Comparison of ENCODE assay signal across 8 cellular contexts in genomic region chr16:2267913-2268666, GRCh38. TPM values are rescaled to one million over a fixed set of nuclear protein-coding genes. Genes with fewer than 3 reads are reported as not detected.
DNase-seq lines count a peak whose midpoint lies in the region; TF ChIP-seq lines count a peak whose summit lies in the region.

RNPS1 (minus strand) TSS chr16:2268126; CDS start chr16:2264643, 3,483 bp downstream.

- peak; percentile 99 for DNase-seq in GM06990 (ENCODE audit: extremely low read depth, insufficient read length)
- peak; percentile 91 for DNase-seq in HFFc6
- peak; percentile 96 for DNase-seq in NB4 (ENCODE audit: low read depth)
- peak; percentile 100 for DNase-seq in SK-N-SH
- DNase-seq in activated naive CD4-positive, alpha-beta T cell treated with anti-CD3 and anti-CD28 coated beads, Interleukin-2, amount 50 U/mL, for 16 hours, result peak; percentile 96
- DNase-seq in glomerular endothelial cell (ENCODE audit: extremely low read depth, low read depth, low spot score), result peak; percentile 66
- DNase-seq in occipital lobe (lab: John Stamatoyannopoulos, UW), result peak; percentile 90
- peak; percentile 96 for DNase-seq in suprapubic skin (ENCODE audit: low spot score in 2 of 2)

- H3K4me3 ChIP-seq in GM06990 (replicated peaks; ENCODE audit: low read depth, low read length) (peak within 1 kb of the TSS; percentile 86), NB4 (ENCODE audit: low read depth, low read length) (peak within 1 kb of the TSS; percentile 83), SK-N-SH (ENCODE audit: low read depth in 2 of 2, low read length in 1 of 2) (peak within 1 kb of the TSS; percentile 92 to 94), suprapubic skin (peak within 1 kb of the TSS; percentile 87)

- H4K20me1 ChIP-seq in SK-N-SH (ENCODE audit: insufficient read depth), result peaks cover 50% of the 10 kb centered on the region

- H3K27me3 ChIP-seq in GM06990 (replicated peaks; ENCODE audit: control insufficient read depth, insufficient read depth, low read length) (no peaks in the 10 kb centered on the region), SK-N-SH (ENCODE audit: insufficient read depth) (no peaks in the 10 kb centered on the region), suprapubic skin (no peaks in the 10 kb centered on the region)

- TF ChIP-seq RAD21 in SK-N-SH (IDR thresholded peaks at IDR 0.05; ENCODE audit: low read length), result no peak

- peak within 1 kb of the TSS; percentile 97 for H3K27ac Mint-ChIP-seq in HFFc6

- TF ChIP-seq EP300 in SK-N-SH (IDR thresholded peaks at IDR 0.05; ENCODE audit: borderline replicate concordance in 1 of 2, low read depth in 1 of 2, low read length in 1 of 2) (peak in 1 of 2 experiments; percentile 36; a peak in 1 of 4 replicates), suprapubic skin (IDR thresholded peaks at IDR 0.05) (no peak)

- H3K9ac ChIP-seq in SK-N-SH, result peak within 1 kb of the TSS; percentile 97

- peaks cover 12 to 25% of the 10 kb centered on the region in 2 experiments; a peak in 2 of 4 replicates for H3K4me1 ChIP-seq in SK-N-SH (ENCODE audit: control insufficient read depth in 1 of 2, insufficient read depth in 2 of 2, low read depth in 1 of 2, low read length in 1 of 2)
- peaks cover 47% of the 10 kb centered on the region for H3K4me1 ChIP-seq in suprapubic skin

- no peaks in the 10 kb centered on the region for H3K9me2 ChIP-seq in SK-N-SH

- TF ChIP-seq CTCF in GM06990 (IDR thresholded peaks at IDR 0.05; ENCODE audit: insufficient read depth, low read length, poor library complexity, severe bottlenecking), result no peak
- TF ChIP-seq CTCF in HFFc6 (IDR thresholded peaks at IDR 0.05), result no peak
- TF ChIP-seq CTCF in NB4 (IDR thresholded peaks at IDR 0.05; ENCODE audit: low read depth, low read length), result no peak
- no peak for TF ChIP-seq CTCF in SK-N-SH (IDR thresholded peaks at IDR 0.05)
- TF ChIP-seq CTCF in suprapubic skin (IDR thresholded peaks at IDR 0.05), result no peak

- peak within 1 kb of the TSS; percentile 91 for H3K4me3 Mint-ChIP-seq in HFFc6

- H3F3A ChIP-seq in SK-N-SH (replicated peaks; ENCODE audit: insufficient read depth), result peaks cover 6% of the 10 kb centered on the region

- peaks cover 24% of the 10 kb centered on the region for H3K36me3 Mint-ChIP-seq in HFFc6 (ENCODE audit: low read depth)

- H3K27me3 Mint-ChIP-seq in HFFc6 (ENCODE audit: insufficient read depth), result no peaks in the 10 kb centered on the region

- peak within 1 kb of the TSS; percentile 96 for H2AFZ ChIP-seq in SK-N-SH (ENCODE audit: low read depth)

- CTCF ChIA-PET in SK-N-SH (lab: Yijun Ruan, JAX), result interaction anchor here (0.6 to 1.5 kb wide), 5 partner anchors 16 to 182 kb away, joined by 3 to 8 read pairs (median 3); partner anchors contain the start of gene ECI1

- H3K27ac ChIP-seq in SK-N-SH (ENCODE audit: low read depth in 2 of 2, low read length in 1 of 2) (peak within 1 kb of the TSS; percentile 98), suprapubic skin (peak within 1 kb of the TSS; percentile 97)

- H3K79me2 ChIP-seq in SK-N-SH (ENCODE audit: insufficient read depth), result peaks cover 81% of the 10 kb centered on the region

- peaks cover 42% of the 10 kb centered on the region for H3K4me1 Mint-ChIP-seq in HFFc6 (ENCODE audit: low read depth)

- H3K4me2 ChIP-seq in SK-N-SH, result peak within 1 kb of the TSS; percentile 97

- H3K36me3 ChIP-seq in GM06990 (ENCODE audit: control insufficient read depth, insufficient read depth, low read length) (peaks cover 13% of the 10 kb centered on the region), SK-N-SH (replicated peaks in 1 of 2; ENCODE audit: control insufficient read depth in 1 of 2, insufficient read depth in 2 of 2, low read length in 1 of 2) (peaks cover 25 to 30% of the 10 kb centered on the region in 2 experiments), suprapubic skin (peaks cover 11% of the 10 kb centered on the region)

- H3K9me3 Mint-ChIP-seq in HFFc6, result no peaks in the 10 kb centered on the region

- under 1% methylated on average over 40 of the region's 88 CpGs for WGBS in SK-N-SH (ENCODE audit: low lambda C conversion rate)
- WGBS in suprapubic skin, result 0% methylated on average over 39 of the region's 88 CpGs

- H3K9me3 ChIP-seq in SK-N-SH, result no peaks in the 10 kb centered on the region
- no peaks in the 10 kb centered on the region for H3K9me3 ChIP-seq in suprapubic skin

- TF ChIP-seq POLR2A in NB4 (IDR thresholded peaks at IDR 0.05; ENCODE audit: extremely low read depth, insufficient read length) (peak; percentile 90), suprapubic skin (IDR thresholded peaks at IDR 0.05) (peak; percentile 91 to 99)

- POLR2A ChIA-PET in SK-N-SH (lab: Yijun Ruan, JAX), result interaction anchor here (0.8 to 1.7 kb wide), 3 partner anchors 12 to 201 kb away, joined by 3 to 7 read pairs (median 3); partner anchors contain the start of gene ECI1

TF ChIP-seq in SK-N-SH, 30 proteins besides CTCF, POLR2A, EP300 and RAD21 (continues in another document):
- TF ChIP-seq RCOR1 (IDR thresholded peaks at IDR 0.05; ENCODE audit: low read length) (0 out of 2 replicates have a peak, but pooled peaks have one; percentile 19), GATA2 (CRISPR knock-in tag; IDR thresholded peaks at IDR 0.05) (no peak), GABPA (IDR thresholded peaks at IDR 0.05; ENCODE audit: low read depth) (peak; percentile 72), ELF1 (IDR thresholded peaks at IDR 0.05) (peak; percentile 95), REST (IDR thresholded peaks at IDR 0.05; ENCODE audit: low read depth, low read length) (no peak; the same call in 1 of the 2 replicates), NRF1 (IDR thresholded peaks at IDR 0.05; ENCODE audit: low read depth, low read length) (peak; percentile 82), JUND (IDR thresholded peaks at IDR 0.05) (no peak), TEAD4 (IDR thresholded peaks at IDR 0.05; ENCODE audit: borderline replicate concordance, insufficient read depth) (no peak), YY1 (IDR thresholded peaks at IDR 0.05; ENCODE audit: low read depth) (peak; percentile 82), SIN3A (IDR thresholded peaks at IDR 0.05; ENCODE audit: borderline replicate concordance, low read depth, low read length) (peak; percentile 56; the same call in 1 of the 2 replicates), NFIC (IDR thresholded peaks at IDR 0.05; ENCODE audit: borderline replicate concordance) (no peak; the same call in 1 of the 2 replicates), SMC3 (IDR thresholded peaks at IDR 0.05; ENCODE audit: low read depth, low read length) (no peak), MAX (IDR thresholded peaks at IDR 0.05; ENCODE audit: low read depth) (peak; percentile 94), USF2 (IDR thresholded peaks at IDR 0.05; ENCODE audit: borderline replicate concordance, low read depth, low read length) (no peak), TCF12 (IDR thresholded peaks at IDR 0.05) (peak; percentile 7; the same call in 1 of the 2 replicates)

RNA-seq across cellular contexts. Expression of gene RNPS1, which starts in this region (rescaled TPM):
- 100 to 1,000 TPM; 127 to 163 (median 140) TPM for total RNA-seq in HFFc6 (2021; fragmentation: NEBNext Ultra II Directional; extraction: Animal tissue kit (Norgen Biotek cat#: 25700))
- 227 and 277 TPM in 2 replicates for polyA plus RNA-seq in SK-N-SH (2012; rRNA removed)
- polyA plus RNA-seq in SK-N-SH (2012; cell fraction: cytosol; rRNA removed), result 197 and 233 TPM in 2 replicates
- polyA plus RNA-seq in SK-N-SH (2012; cell fraction: nucleus; rRNA removed), result 394 and 395 TPM in 2 replicates
- total RNA-seq in glomerular endothelial cell (183 and 192 TPM in 2 replicates), occipital lobe (66.8 TPM), suprapubic skin (100 to 1,000 TPM; 119 to 151 (median 146) TPM)

Comparison
In these comparisons a context has a peak if more than half of its experiments do, and no peak if none do; other contexts are left out.
1. Peak in every context shown above with its lines: DNase-seq, H3K4me3 ChIP-seq and H3K27ac ChIP-seq.